1 cellular context compared by ENCODE assay signal in genomic region chr19:3771906-3772450, GRCh38.
TF ChIP-seq lines count a peak whose summit lies in the region.

Gene RAX2, minus strand, starts transcription at chr19:3772228. Its CDS starts 486 bp downstream, at chr19:3771742.

TF ChIP-seq in K562, 482 proteins besides CTCF, POLR2A, EP300 and RAD21 (continued from another document):
- TF ChIP-seq PKNOX1 (IDR thresholded peaks at IDR 0.05): peak; percentile 36; the same call in 1 of the 2 replicates
- no peak for TF ChIP-seq GTF2E2 (tag; IDR thresholded peaks at IDR 0.05)
- TF ChIP-seq SMARCA5 (IDR thresholded peaks at IDR 0.05): no peak
- TF ChIP-seq RB1 (IDR thresholded peaks at IDR 0.05; ENCODE audit: low read depth): no peak
- no peak for TF ChIP-seq MTF1 (CRISPR knock-in tag; IDR thresholded peaks at IDR 0.05; ENCODE audit: borderline replicate concordance)
- TF ChIP-seq CHD4 (IDR thresholded peaks at IDR 0.05; ENCODE audit: insufficient read depth, insufficient replicate concordance, low read depth, low read length, poor library complexity, severe bottlenecking): no peak
- TF ChIP-seq VEZF1 (CRISPR knock-in tag; IDR thresholded peaks at IDR 0.05): peak; percentile 56
- TF ChIP-seq CBX2 (IDR thresholded peaks at IDR 0.05; ENCODE audit: insufficient read depth, low read length, poor library complexity, severe bottlenecking): no peak
- TF ChIP-seq TAF7 (tag; IDR thresholded peaks at IDR 0.05): no peak
- TF ChIP-seq ZNF23 (CRISPR knock-in tag; IDR thresholded peaks at IDR 0.05): no peak
